In genomic region chr3:132444333-132444732, GRCh38 we compare ENCODE assay signal across 16 cellular contexts. TPM values are rescaled to one million over a fixed set of nuclear protein-coding genes. Genes with fewer than 3 reads are reported as not detected.
A peak's percentile ranks its signal among the peaks of the same experiment; 100 is the strongest.
DNase-seq lines count a peak whose midpoint lies in the region; ATAC-seq and TF ChIP-seq lines count a peak whose summit lies in the region.
"Had no signal": no experiment of that assay in that cellular context is flagged by ENCODE, and none has a peak within 500 bp of the region (broad histone marks: within the 10 kb centered on the region; RNA-seq: fewer than 3 reads in every experiment).

No MANE protein-coding gene starts in this region.

- H3K9ac ChIP-seq in GM23248 (peak overlapping the region; percentile 2; the same call in 1 of the 2 replicates), fibroblast of lung (ENCODE audit: insufficient read depth, low read length) (no peak overlapping the region)

- in situ Hi-C loops in GM23248 (cut with MboI) = no loop called here

- H3K79me2 ChIP-seq in GM23248 (ENCODE audit: insufficient read depth) (peaks cover 83% of the 10 kb centered on the region), fibroblast of lung (ENCODE audit: control insufficient read depth, insufficient read depth, low read length) (peaks cover 25% of the 10 kb centered on the region)

- H3K4me2 ChIP-seq in GM23248 (ENCODE audit: unreplicated experiment) = peak overlapping the region; percentile 51
- H3K4me2 ChIP-seq in fibroblast of lung (ENCODE audit: extremely low read depth, insufficient read depth, low read length) = peak overlapping the region; percentile 75

- H3K9me2 ChIP-seq in GM23248 (ENCODE audit: insufficient read depth) = no peaks in the 10 kb centered on the region

- intact Hi-C loops in spleen (cut with DNase I; ENCODE audit: low total_unique reads) = no loop called here

- no peak for TF ChIP-seq POLR2A in spleen (IDR thresholded peaks at IDR 0.05)

- H3K4me3 ChIP-seq in GM23248 (peak overlapping the region; percentile 26), WI38 (ENCODE audit: low read depth, low read length) (peak overlapping the region; percentile 24; the same call in 1 of the 2 replicates), fibroblast of lung (replicated peaks in 1 of 4; ENCODE audit: control extremely low read depth in 1 of 4, insufficient read depth in 1 of 4, low read depth in 3 of 4, low read length in 4 of 4) (peak overlapping the region in 1 of 4 experiments; percentile 13), spleen (no peak overlapping the region)
- H3K4me3 ChIP-seq: cardiac muscle cell, sigmoid colon had no signal

- H3K27me3 ChIP-seq in GM23248 (replicated peaks; ENCODE audit: insufficient read depth) (no peaks in the 10 kb centered on the region), fibroblast of lung (ENCODE audit: control insufficient read depth, insufficient read depth, low read length) (no peaks in the 10 kb centered on the region), spleen (replicated peaks in 1 of 7) (no peaks in the 10 kb centered on the region)
- H3K27me3 ChIP-seq: cardiac muscle cell, sigmoid colon had no signal

- H3K36me3 ChIP-seq in GM23248 (ENCODE audit: low read depth) (0 out of 2 replicates have a peak, but pooled peaks cover 4% of the 10 kb centered on the region), fibroblast of lung (ENCODE audit: control insufficient read depth, insufficient read depth, low read length) (no peaks in the 10 kb centered on the region), spleen (peaks cover 0 to 33% (median 0%) of the 10 kb centered on the region in 6 donors)
- H3K36me3 ChIP-seq: cardiac muscle cell had no signal

- TF ChIP-seq CTCF in WI38 (IDR thresholded peaks at IDR 0.05; ENCODE audit: low read depth, low read length) = no peak
- TF ChIP-seq CTCF in fibroblast of lung (conservative IDR thresholded peaks at IDR 0.05 in 1 of 2, IDR thresholded peaks at IDR 0.05 in 1 of 2; ENCODE audit: low read depth in 1 of 2, low read length in 2 of 2) = no peak
- no peak for TF ChIP-seq CTCF in spleen (IDR thresholded peaks at IDR 0.05 in 8 of 11, conservative IDR thresholded peaks at IDR 0.05 in 3 of 11)

- no peak for ATAC-seq in GM19467 (IDR thresholded peaks at IDR 0.05; ENCODE audit: unreplicated experiment)

- DNase-seq in GM23248 (peak; percentile 23), fibroblast of lung (ENCODE audit: low read depth in 2 of 2) (peak; percentile 37 to 41), spleen (no peak), SW 1271 (lab: John Stamatoyannopoulos, UW) (no peak), epidermal melanocyte (ENCODE audit: insufficient read length, low spot score) (no peak)
- DNase-seq: activated CD4-positive, alpha-beta memory T cell treated with anti-CD3 and anti-CD28 coated beads for 36 hours; activated naive CD8-positive, alpha-beta T cell treated with anti-CD3 and anti-CD28 coated beads for 36 hours; activated T-cell treated with anti-CD3 and anti-CD28 coated beads, Interleukin-2, amount 50 U/mL, for 24 hours; effector CD4-positive, alpha-beta T cell; NCI-H2227 treated with DMSO at 0.1 percent for 48 hours; nucleus accumbens; sigmoid colon; stimulated activated CD4-positive, alpha-beta T cell treated with anti-CD3 and anti-CD28 coated beads, Interleukin-4, amount 100 ng/mL, for 1 hour had no signal

- peak overlapping the region; percentile 35 for H3K27ac ChIP-seq in GM23248
- H3K27ac ChIP-seq in fibroblast of lung (ENCODE audit: insufficient read depth, low read length) = peak overlapping the region; percentile 28
- peak overlapping the region in 5 of 8 donors; percentile 8 to 52 (median 32) for H3K27ac ChIP-seq in spleen
- H3K27ac ChIP-seq: cardiac muscle cell had no signal

- H2AFZ ChIP-seq in GM23248 (no peak overlapping the region), fibroblast of lung (ENCODE audit: low read length) (no peak overlapping the region)

- H4K20me1 ChIP-seq in GM23248 (ENCODE audit: insufficient read depth) = no peaks in the 10 kb centered on the region
- no peaks in the 10 kb centered on the region for H4K20me1 ChIP-seq in fibroblast of lung (ENCODE audit: control insufficient read depth, extremely low read depth, insufficient read depth, low read length)

- H3F3A ChIP-seq in GM23248 (ENCODE audit: insufficient read depth) = peaks cover 28% of the 10 kb centered on the region; the same call in 1 of the 2 replicates

- H3K4me1 ChIP-seq in GM23248 (ENCODE audit: insufficient read depth) (peaks cover 52% of the 10 kb centered on the region), fibroblast of lung (ENCODE audit: control insufficient read depth, extremely low read depth, insufficient read depth, low read length) (peaks cover 21% of the 10 kb centered on the region), spleen (peaks cover 7 to 93% (median 40%) of the 10 kb centered on the region in 6 donors)

- H3K9me3 ChIP-seq in GM23248 (ENCODE audit: low read depth) (no peaks in the 10 kb centered on the region), fibroblast of lung (ENCODE audit: control insufficient read depth, insufficient read depth, low read depth, low read length) (no peaks in the 10 kb centered on the region), spleen (no peaks in the 10 kb centered on the region)
- H3K9me3 ChIP-seq: sigmoid colon had no signal

RNA-seq across cellular contexts. Expression of gene DNAJC13, which starts 27.0 kb away (rescaled TPM):
- total RNA-seq in GM23248 (2014; rRNA removed; shearing (Covaris generic)) = 51.1 and 51.5 TPM in 2 replicates
- polyA plus RNA-seq in GM23248 (2016; fragmentation: Nextera tagmentation; extraction: Ambion mirVana) (17.1 and 17.8 TPM in 2 replicates), fibroblast of lung (50.8 and 56.3 TPM in 2 replicates), spleen (1 to 10 TPM; 5.6 to 7.3 (median 6.0) TPM)
- total RNA-seq in fibroblast of lung (65.7 and 89.0 TPM in 2 replicates), spleen (10 to 100 TPM; 49.6 to 78.4 (median 53.7) TPM)
- 30.7 and 35.4 TPM in 2 replicates for polyA plus RNA-seq in fibroblast of lung (2012)
- polyA minus RNA-seq in fibroblast of lung (ENCODE audit: low replicate concordance) = 12.9 and 18.1 TPM in 2 replicates

Comparison
In these comparisons a context has a peak if more than half of its experiments do, and no peak if none do; other contexts are left out.
1. DNase-seq: peak in GM23248 (single experiment) and fibroblast of lung (2 of 2); none in spleen (single experiment), SW 1271 (0 of 2) and epidermal melanocyte (single experiment).
2. H3K4me3 ChIP-seq: peak in GM23248 (single experiment) and WI38 (single experiment); none in spleen (0 of 8).
3. Peak in every context shown above with its lines, with median percentiles within 50 percentile points of each other: H3K27ac ChIP-seq.